ENCODE assay signal across 9 cellular contexts in the genomic region with DNA sequence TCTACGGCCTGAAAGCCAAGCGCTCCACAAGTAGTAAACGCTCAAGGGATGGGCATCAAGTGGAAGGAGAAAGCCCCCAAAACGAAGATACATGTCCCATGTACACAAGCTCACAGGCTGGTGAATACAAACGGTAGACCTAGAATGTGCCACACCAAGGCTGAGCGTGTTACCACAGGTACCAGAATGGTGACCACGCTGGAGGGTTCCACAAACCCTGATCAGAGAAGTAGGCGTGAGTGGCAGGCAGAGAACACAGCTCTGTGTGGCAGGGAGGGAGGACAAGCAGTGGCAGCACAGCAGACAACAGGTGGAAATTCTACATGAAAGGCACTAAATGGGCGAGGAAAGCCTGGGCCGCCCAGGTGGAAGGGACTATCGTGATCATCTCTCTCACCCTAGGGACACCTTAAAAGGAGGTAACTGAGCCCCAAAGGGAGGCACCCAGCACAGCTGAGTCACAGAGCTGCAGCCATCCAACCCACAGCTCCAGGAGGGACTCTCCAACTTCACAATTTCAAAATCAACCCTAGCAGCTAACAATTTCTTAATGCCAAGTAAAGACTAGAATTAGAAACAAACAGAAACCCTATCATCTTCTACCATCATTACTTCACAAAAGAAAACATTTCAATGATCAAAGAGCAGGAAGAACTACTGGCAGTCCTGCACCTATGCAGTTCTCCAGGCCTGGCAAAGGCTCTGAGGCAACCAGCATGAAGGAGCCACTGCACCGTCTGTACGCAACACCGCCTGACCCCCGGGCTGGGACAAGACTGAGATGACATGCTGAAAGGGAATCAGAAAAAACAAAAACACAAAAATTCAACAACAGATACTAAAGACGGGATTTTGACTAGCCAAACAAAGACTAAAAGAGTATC. TPM values are rescaled to one million over a fixed set of nuclear protein-coding genes. Genes with fewer than 3 reads are reported as not detected.
DNase-seq lines count a peak whose midpoint lies in the region; ATAC-seq, FAIRE-seq and TF ChIP-seq lines count a peak whose summit lies in the region.
"Not testable (repeated sequence)": the region's sequence is repeated elsewhere in the genome, so short reads cannot be mapped to it uniquely, and the experiment has no call there.
"Had no signal": no experiment of that assay in that cellular context is flagged by ENCODE, and none has a peak within 500 bp of the region (broad histone marks: within the 10 kb centered on the region; RNA-seq: fewer than 3 reads in every experiment).

No MANE protein-coding gene starts in this region.

- not testable (repeated sequence) for H3K4me3 Mint-ChIP-seq in activated CD4-positive, alpha-beta T cell treated with anti-CD3 and anti-CD28 coated beads for 36 hours; activated T-cell treated with anti-CD3 and anti-CD28 coated beads, Interleukin-2, amount 50 U/mL, for 72 hours; stimulated activated naive B cell treated with anti-CD40 and anti-IgM and Interleukin-4, amounts not matched to agents 10 μg/mL and 1 μg/mL and 100 μg/mL, for 72 hours

- not testable (repeated sequence) for H3K27ac ChIP-seq in A673 (ENCODE audit: low read depth, low read length, poor library complexity, severe bottlenecking); DND-41 (ENCODE audit: low read length); Panc1 (ENCODE audit: low read length); GM12878 (ENCODE audit: control insufficient read depth, insufficient read depth); HepG2 (ENCODE audit: extremely low read length, insufficient read depth, low read length)

- not testable (repeated sequence) for H3K4me1 ChIP-seq in A673 (ENCODE audit: insufficient read depth, low read length, poor library complexity, severe bottlenecking); DND-41 (ENCODE audit: insufficient read depth, low read length); Panc1 (ENCODE audit: control insufficient read depth, insufficient read depth, low read length); GM12878 (ENCODE audit: control insufficient read depth, insufficient read depth, low read length); HepG2 (ENCODE audit: insufficient read depth, low read length)

- POLR2A ChIA-PET in A673 (lab: Charles Lee; ENCODE audit: low non-redundant PET); Panc1 (lab: Charles Lee); activated CD4-positive, alpha-beta T cell treated with anti-CD3 and anti-CD28 coated beads for 36 hours (lab: Charles Lee); GM12878 (lab: Charles Lee); HepG2 (lab: Yijun Ruan, JAX): not testable (repeated sequence)

- not testable (repeated sequence) for H3K27me3 ChIP-seq in A673 (replicated peaks; ENCODE audit: insufficient read depth, low read depth, low read length, poor library complexity); DND-41 (ENCODE audit: insufficient read depth, low read length, poor library complexity); Panc1 (ENCODE audit: control insufficient read depth, insufficient read depth, low read length); GM12878 (replicated peaks in 1 of 2; ENCODE audit: control insufficient read depth in 2 of 2, insufficient read depth in 2 of 2, low read length in 1 of 2); HepG2 (ENCODE audit: control insufficient read depth in 1 of 2, insufficient read depth in 2 of 2, low read length in 2 of 2)

- ATAC-seq in DND-41 (ENCODE audit: insufficient read depth, low read depth) (peak; percentile 49; the same call in 2 of the 3 replicates), GM12878 (peak; percentile 45), HepG2 (peak; percentile 25; the same call in 1 of the 3 replicates)
- not testable (repeated sequence) for ATAC-seq in Panc1
- ATAC-seq in activated CD4-positive, alpha-beta T cell treated with anti-CD3 and anti-CD28 coated beads for 36 hours, result peak; percentile 98
- peak; percentile 95 to 96 for ATAC-seq in activated T-cell treated with anti-CD3 and anti-CD28 coated beads, Interleukin-2, amount 50 U/mL, for 72 hours (replicated peaks in 1 of 2)
- ATAC-seq in stimulated activated naive B cell treated with anti-CD40 and anti-IgM and Interleukin-4, amounts not matched to agents 10 μg/mL and 1 μg/mL and 100 μg/mL, for 72 hours (replicated peaks), result peak; percentile 71 to 72

- not testable (repeated sequence) for H3K36me3 ChIP-seq in A673 (ENCODE audit: insufficient read depth, low read length, poor library complexity, severe bottlenecking); DND-41 (ENCODE audit: insufficient read depth, low read length); Panc1 (ENCODE audit: control insufficient read depth, insufficient read depth, low read length); GM12878 (ENCODE audit: control insufficient read depth in 2 of 2, insufficient read depth in 2 of 2, low read length in 1 of 2); HepG2 (replicated peaks in 1 of 2; ENCODE audit: control insufficient read depth in 1 of 2, insufficient read depth in 2 of 2, low read length in 2 of 2)

- FAIRE-seq in GM12878 (lab: Jason Lieb, UNC); HepG2 (lab: Jason Lieb, UNC): not testable (repeated sequence)

- H3K9ac ChIP-seq in DND-41 (ENCODE audit: low read depth, low read length); GM12878 (ENCODE audit: control insufficient read depth, insufficient read depth, low read length); HepG2 (ENCODE audit: insufficient read depth, low read depth, low read length): not testable (repeated sequence)

- SMC1A ChIA-PET in GM12878 (lab: Charles Lee; ENCODE audit: uncharacterized antibody, unreplicated experiment), result not testable (repeated sequence)

- H2AFZ ChIP-seq in DND-41 (ENCODE audit: low read depth, low read length); GM12878 (ENCODE audit: control insufficient read depth, low read depth, low read length); HepG2 (ENCODE audit: low read length): not testable (repeated sequence)

- not testable (repeated sequence) for H3K36me3 Mint-ChIP-seq in activated CD4-positive, alpha-beta T cell treated with anti-CD3 and anti-CD28 coated beads for 36 hours (ENCODE audit: low read depth); activated T-cell treated with anti-CD3 and anti-CD28 coated beads, Interleukin-2, amount 50 U/mL, for 72 hours (ENCODE audit: insufficient read depth in 2 of 2); stimulated activated naive B cell treated with anti-CD40 and anti-IgM and Interleukin-4, amounts not matched to agents 10 μg/mL and 1 μg/mL and 100 μg/mL, for 72 hours

- not testable (repeated sequence) for H3K4me3 ChIP-seq in A673 (ENCODE audit: low read depth, low read length, poor library complexity, severe bottlenecking); DND-41 (ENCODE audit: low read depth in 1 of 2, low read length in 2 of 2); Panc1 (ENCODE audit: low read depth in 2 of 2, low read length in 2 of 2); GM12878; HepG2 (replicated peaks in 1 of 3; ENCODE audit: insufficient read depth in 1 of 3, low read depth in 2 of 3, low read length in 3 of 3)

- TSS peak; percentile 42 for BruUV-seq in A673 (replicated peaks; lab: Mats Ljungman, UMichigan)
- BruUV-seq in Panc1 (replicated peaks; lab: Mats Ljungman, UMichigan), result TSS peak; percentile 85
- TSS peak; percentile 70 for BruUV-seq in GM12878 (replicated peaks; lab: Mats Ljungman, UMichigan)
- TSS peak; percentile 64 for BruUV-seq in HepG2 (replicated peaks; lab: Mats Ljungman, UMichigan)

- not testable (repeated sequence) for TF ChIP-seq RAD21 in GM12878 (IDR thresholded peaks at IDR 0.05; ENCODE audit: insufficient read depth, low read depth, low read length); HepG2 (CRISPR knock-in tag; IDR thresholded peaks at IDR 0.05)

- RAD21 ChIA-PET in GM12878 (lab: Charles Lee; ENCODE audit: unreplicated experiment), result not testable (repeated sequence)

- H3K27me3 Mint-ChIP-seq in activated CD4-positive, alpha-beta T cell treated with anti-CD3 and anti-CD28 coated beads for 36 hours; activated T-cell treated with anti-CD3 and anti-CD28 coated beads, Interleukin-2, amount 50 U/mL, for 72 hours (ENCODE audit: low read depth); stimulated activated naive B cell treated with anti-CD40 and anti-IgM and Interleukin-4, amounts not matched to agents 10 μg/mL and 1 μg/mL and 100 μg/mL, for 72 hours: not testable (repeated sequence)

- not testable (repeated sequence) for TF ChIP-seq POLR2A in GM12878 (IDR thresholded peaks at IDR 0.05; ENCODE audit: low read depth, low read length); HepG2 (IDR thresholded peaks at IDR 0.05; ENCODE audit: insufficient read depth in 1 of 2, low read depth in 2 of 2, low read length in 2 of 2)

- intact Hi-C loops in A673 (cut with micrococcal nuclease; ENCODE audit: unreplicated experiment); Panc1 (cut with micrococcal nuclease; ENCODE audit: unreplicated experiment); activated CD4-positive, alpha-beta T cell treated with anti-CD3 and anti-CD28 coated beads for 36 hours (cut with DNase I, micrococcal nuclease); GM12878 (cut with micrococcal nuclease; ENCODE audit: unreplicated experiment); HepG2 (cut with micrococcal nuclease; ENCODE audit: unreplicated experiment): not testable (repeated sequence)

- no CpG with 5 or more reads among the region's 16 CpGs for WGBS in GM12878 (ENCODE audit: insufficient coverage, insufficient replicate concordance, low lambda C conversion rate, missing lambda C conversion rate)
- WGBS in HepG2 (ENCODE audit: low lambda C conversion rate), result no CpG with 5 or more reads among the region's 16 CpGs

- in situ Hi-C loops in Panc1 (cut with HindIII; ENCODE audit: low pct_unique_long_range_greater_than_20kb, low sequenced_read_pairs); GM12878 (cut with MboI); HepG2 (cut with HindIII; ENCODE audit: extremely low pct_ligation_motif_present, low pct_unique_long_range_greater_than_20kb): not testable (repeated sequence)

- not testable (repeated sequence) for H3K4me2 ChIP-seq in DND-41 (ENCODE audit: insufficient read depth, low read length); GM12878 (ENCODE audit: control insufficient read depth, insufficient read depth); HepG2 (ENCODE audit: low read depth, low read length)

- not testable (repeated sequence) for H3K9me3 ChIP-seq in A673 (ENCODE audit: low read depth, low read length, poor library complexity, severe bottlenecking); DND-41 (ENCODE audit: insufficient read depth, low read length, severe bottlenecking); Panc1 (ENCODE audit: control insufficient read depth, insufficient read depth, low read depth, low read length); GM12878 (replicated peaks; ENCODE audit: control insufficient read depth, insufficient read depth, low read length); HepG2 (ENCODE audit: low read length)

- not testable (repeated sequence) for TF ChIP-seq CTCF in A673 (conservative IDR thresholded peaks at IDR 0.05; ENCODE audit: low read depth, low read length); DND-41 (IDR thresholded peaks at IDR 0.05; ENCODE audit: borderline replicate concordance, extremely low read depth, low read length, poor library complexity, severe bottlenecking); Panc1 (IDR thresholded peaks at IDR 0.05); GM12878 (IDR thresholded peaks at IDR 0.05 in 2 of 3, conservative IDR thresholded peaks at IDR 0.05 in 1 of 3; ENCODE audit: control insufficient read depth in 2 of 3, extremely low read depth in 1 of 3, insufficient read depth in 1 of 3, low read depth in 3 of 3, low read length in 3 of 3); HepG2 (CRISPR knock-in tag; IDR thresholded peaks at IDR 0.05)

- not testable (repeated sequence) for TF ChIP-seq EP300 in GM12878 (IDR thresholded peaks at IDR 0.05; ENCODE audit: borderline replicate concordance in 1 of 2, control insufficient read depth in 1 of 2, low read depth in 2 of 2, low read length in 2 of 2); HepG2 (IDR thresholded peaks at IDR 0.05; ENCODE audit: low read depth in 2 of 2, low read length in 2 of 2); HepG2 (CRISPR knock-in tag; IDR thresholded peaks at IDR 0.05; ENCODE audit: borderline replicate concordance)

- H4K20me1 ChIP-seq in DND-41 (ENCODE audit: insufficient read depth, low read length); GM12878 (ENCODE audit: control insufficient read depth, insufficient read depth); HepG2 (ENCODE audit: insufficient read depth, low read length): not testable (repeated sequence)

- DNase-seq in A673 (ENCODE audit: low spot score); DND-41; Panc1 (ENCODE audit: low read depth, low spot score); activated CD4-positive, alpha-beta T cell treated with anti-CD3 and anti-CD28 coated beads for 36 hours; activated T-cell treated with anti-CD3 and anti-CD28 coated beads, Interleukin-2, amount 50 U/mL, for 72 hours; GM12878 (ENCODE audit: low read depth, low spot score); HepG2 (ENCODE audit: low spot score); stimulated activated naive B cell treated with anti-CD40 and anti-IgM and Interleukin-4, amounts not matched to agents 10 μg/mL and 1 μg/mL and 100 μg/mL, for 72 hours: not testable (repeated sequence)

- H3K9me3 Mint-ChIP-seq in activated CD4-positive, alpha-beta T cell treated with anti-CD3 and anti-CD28 coated beads for 36 hours (ENCODE audit: low read depth); activated T-cell treated with anti-CD3 and anti-CD28 coated beads, Interleukin-2, amount 50 U/mL, for 72 hours; stimulated activated naive B cell treated with anti-CD40 and anti-IgM and Interleukin-4, amounts not matched to agents 10 μg/mL and 1 μg/mL and 100 μg/mL, for 72 hours: not testable (repeated sequence)

- CTCF ChIA-PET in A673 (lab: Charles Lee); Panc1 (lab: Charles Lee); activated CD4-positive, alpha-beta T cell treated with anti-CD3 and anti-CD28 coated beads for 36 hours (lab: Charles Lee); GM12878 (lab: Yijun Ruan, JAX); HepG2 (lab: Yijun Ruan, JAX; ENCODE audit: low intra/inter-chr PET ratio, low total read pairs): not testable (repeated sequence)

- not testable (repeated sequence) for H3K79me2 ChIP-seq in DND-41 (ENCODE audit: insufficient read depth, low read length); GM12878 (ENCODE audit: control insufficient read depth, insufficient read depth, low read length); HepG2 (ENCODE audit: insufficient read depth, low read length)

- H3K27ac Mint-ChIP-seq in activated CD4-positive, alpha-beta T cell treated with anti-CD3 and anti-CD28 coated beads for 36 hours; activated T-cell treated with anti-CD3 and anti-CD28 coated beads, Interleukin-2, amount 50 U/mL, for 72 hours; stimulated activated naive B cell treated with anti-CD40 and anti-IgM and Interleukin-4, amounts not matched to agents 10 μg/mL and 1 μg/mL and 100 μg/mL, for 72 hours: not testable (repeated sequence)

- not testable (repeated sequence) for H3K4me1 Mint-ChIP-seq in activated CD4-positive, alpha-beta T cell treated with anti-CD3 and anti-CD28 coated beads for 36 hours; activated T-cell treated with anti-CD3 and anti-CD28 coated beads, Interleukin-2, amount 50 U/mL, for 72 hours (ENCODE audit: low read depth); stimulated activated naive B cell treated with anti-CD40 and anti-IgM and Interleukin-4, amounts not matched to agents 10 μg/mL and 1 μg/mL and 100 μg/mL, for 72 hours

RNA-seq across cellular contexts. Expression of a gene that starts 32.7 kb away (rescaled TPM):
- 0.82 and 1.7 TPM in 2 replicates for total RNA-seq in A673 (2021)
- total RNA-seq in Panc1 (2021; ENCODE audit: unreplicated experiment), result 2.9 TPM
- polyA plus RNA-seq in Panc1 (2012; ENCODE audit: insufficient read length), result 1.4 TPM
- total RNA-seq in activated CD4-positive, alpha-beta T cell treated with anti-CD3 and anti-CD28 coated beads for 36 hours, result 1 to 10 TPM; 1.0 to 1.1 TPM
- 1 to 10 TPM; 1.5 to 3.0 TPM for total RNA-seq in activated T-cell treated with anti-CD3 and anti-CD28 coated beads, Interleukin-2, amount 50 U/mL, for 72 hours
- 2.4 and 3.3 TPM in 2 replicates for total RNA-seq in GM12878 (2013; cell fraction: nucleolus; rRNA removed)
- total RNA-seq in GM12878 (2014; rRNA removed), result 1.1 and 1.9 TPM in 2 replicates
- total RNA-seq in GM12878 (2014; rRNA removed; fragmentation: Illumina TruSeq; extraction: Trizol), result 0.36 and 0.37 TPM in 2 replicates
- total RNA-seq in GM12878 (2021), result 1.3 and 1.4 TPM in 2 replicates
- polyA plus RNA-seq in GM12878 (2011; ENCODE audit: low read depth), result 0.91 TPM
- polyA plus RNA-seq in GM12878 (2011; rRNA removed), result 1.2 and 1.9 TPM in 2 replicates
- 2.2 and 3.9 TPM in 2 replicates for polyA plus RNA-seq in GM12878 (2011; cell fraction: cytosol; rRNA removed)
- 18.8 and 26.2 TPM in 2 replicates for polyA plus RNA-seq in GM12878 (2011; cell fraction: nucleus; rRNA removed)
- 2.7 and 4.0 TPM in 2 replicates for polyA plus RNA-seq in GM12878 (2012)
- polyA plus RNA-seq in GM12878 (2014; fragmentation: Illumina TruSeq; extraction: Trizol), result 0.25 and 0.26 TPM in 2 replicates
- under 1 TPM; 0.03 to 0.07 TPM for polyA plus RNA-seq in GM12878 (2014; fragmentation: Nextera tagmentation; extraction: Ambion mirVana)
- polyA plus RNA-seq in GM12878 (2014; rRNA removed), result 0.82 and 1.8 TPM in 2 replicates
- polyA plus RNA-seq in GM12878 (2016; fragmentation: Nextera tagmentation; extraction: Ambion mirVana), result under 1 TPM; 0.13 to 0.51 TPM
- 0.77 TPM in 1 of 2 replicates, not detected in the other for polyA minus RNA-seq in GM12878 (2011; rRNA and poly(A)+ RNA removed)
- polyA minus RNA-seq in GM12878 (2011; cell fraction: cytosol; rRNA and poly(A)+ RNA removed), result 3.6 TPM in 1 of 2 replicates, not detected in the other
- polyA minus RNA-seq in GM12878 (2011; cell fraction: nucleus; rRNA and poly(A)+ RNA removed), result 1.3 and 1.6 TPM in 2 replicates
- total RNA-seq in HepG2 (2016; rRNA removed; fragmentation: Illumina TruSeq; extraction: Trizol), result 1.2 and 2.9 TPM in 2 replicates
- 1.9 and 4.2 TPM in 2 replicates for total RNA-seq in HepG2 (2016; cell fraction: cytosol; rRNA removed; fragmentation: Illumina TruSeq; extraction: Trizol; ENCODE audit: low read depth)
- 0.85 and 0.91 TPM in 2 replicates for total RNA-seq in HepG2 (2016; cell fraction: insoluble cytoplasmic fraction; rRNA removed; fragmentation: Illumina TruSeq; extraction: Trizol)
- 1.3 and 1.9 TPM in 2 replicates for total RNA-seq in HepG2 (2016; cell fraction: membrane; rRNA removed; fragmentation: Illumina TruSeq; extraction: Trizol)
- 1.6 TPM in 2 replicates for total RNA-seq in HepG2 (2016; cell fraction: nucleus; rRNA removed; fragmentation: Illumina TruSeq; extraction: Trizol)
- polyA plus RNA-seq in HepG2 (2011; rRNA removed), result 2.9 and 3.3 TPM in 2 replicates
- polyA plus RNA-seq in HepG2 (2011; cell fraction: cytosol; rRNA removed), result 3.1 and 4.1 TPM in 2 replicates
- polyA plus RNA-seq in HepG2 (2011; cell fraction: nucleus; rRNA removed), result 19.1 and 20.7 TPM in 2 replicates
- polyA plus RNA-seq in HepG2 (2012), result 1.2 and 1.3 TPM in 2 replicates
- 0.45 and 0.86 TPM in 2 replicates for polyA plus RNA-seq in HepG2 (2016; cell fraction: cytosol; fragmentation: Illumina TruSeq; extraction: Trizol; ENCODE audit: low read depth)
- polyA plus RNA-seq in HepG2 (2016; cell fraction: insoluble cytoplasmic fraction; fragmentation: Illumina TruSeq; extraction: Trizol; ENCODE audit: low read depth), result 0.90 and 1.4 TPM in 2 replicates
- polyA plus RNA-seq in HepG2 (2016; cell fraction: membrane; fragmentation: Illumina TruSeq; extraction: Trizol; ENCODE audit: low read depth), result 0.54 and 0.72 TPM in 2 replicates
- polyA plus RNA-seq in HepG2 (2016; cell fraction: nucleus; fragmentation: Illumina TruSeq; extraction: Trizol; ENCODE audit: insufficient read depth, low read depth), result 3.6 and 4.2 TPM in 2 replicates
- 1.1 and 3.0 TPM in 2 replicates for polyA minus RNA-seq in HepG2 (2011; rRNA and poly(A)+ RNA removed; ENCODE audit: low replicate concordance)
- 1.3 and 2.4 TPM in 2 replicates for polyA minus RNA-seq in HepG2 (2011; cell fraction: cytosol; rRNA and poly(A)+ RNA removed)
- polyA minus RNA-seq in HepG2 (2011; cell fraction: nucleus; rRNA and poly(A)+ RNA removed), result 2.2 and 4.0 TPM in 2 replicates

RNA-seq across cellular contexts. Expression of a gene that starts 51.4 kb away (rescaled TPM):
- total RNA-seq in A673 (2021) (1.8 and 1.9 TPM in 2 replicates), Panc1 (2021; ENCODE audit: unreplicated experiment) (0.90 TPM), GM12878 (2014; rRNA removed) (0.11 TPM in 2 replicates), GM12878 (2014; rRNA removed; fragmentation: Illumina TruSeq; extraction: Trizol) (not detected in 2 replicates), GM12878 (2021) (0.23 and 0.24 TPM in 2 replicates), HepG2 (2016; rRNA removed; fragmentation: Illumina TruSeq; extraction: Trizol) (0.11 and 0.15 TPM in 2 replicates)
- 1.7 TPM for polyA plus RNA-seq in Panc1 (2012; ENCODE audit: insufficient read length)
- under 1 TPM; 0.18 to 0.33 TPM for total RNA-seq in activated CD4-positive, alpha-beta T cell treated with anti-CD3 and anti-CD28 coated beads for 36 hours
- under 1 TPM in 1 of 2 donors, not detected in 1; 0.19 TPM for total RNA-seq in activated T-cell treated with anti-CD3 and anti-CD28 coated beads, Interleukin-2, amount 50 U/mL, for 72 hours
- total RNA-seq in GM12878 (2013; cell fraction: nucleolus; rRNA removed), result 0.29 and 0.42 TPM in 2 replicates
- not detected for polyA plus RNA-seq in GM12878 (2011; ENCODE audit: low read depth)
- polyA plus RNA-seq in GM12878 (2011; rRNA removed) (0.03 TPM in 1 of 2 replicates, not detected in the other), GM12878 (2014; fragmentation: Illumina TruSeq; extraction: Trizol) (0.03 and 0.05 TPM in 2 replicates), GM12878 (2014; fragmentation: Nextera tagmentation; extraction: Ambion mirVana) (not detected), GM12878 (2014; rRNA removed) (0.01 TPM in 1 of 2 replicates, not detected in the other), GM12878 (2016; fragmentation: Nextera tagmentation; extraction: Ambion mirVana) (under 1 TPM; 0.04 to 0.14 TPM), HepG2 (2011; rRNA removed) (not detected in 2 replicates)
- 0.01 and 0.03 TPM in 2 replicates for polyA plus RNA-seq in GM12878 (2011; cell fraction: cytosol; rRNA removed)
- polyA plus RNA-seq in GM12878 (2011; cell fraction: nucleus; rRNA removed), result 0.03 and 0.10 TPM in 2 replicates
- polyA plus RNA-seq in GM12878 (2012), result 0.10 TPM in 1 of 2 replicates, not detected in the other
- 0.05 TPM in 1 of 2 replicates, not detected in the other for polyA minus RNA-seq in GM12878 (2011; rRNA and poly(A)+ RNA removed)
- polyA minus RNA-seq in GM12878 (2011; cell fraction: cytosol; rRNA and poly(A)+ RNA removed), result 0.27 TPM in 1 of 2 replicates, not detected in the other
- 0.67 and 0.73 TPM in 2 replicates for polyA minus RNA-seq in GM12878 (2011; cell fraction: nucleus; rRNA and poly(A)+ RNA removed)
- total RNA-seq in HepG2 (2016; cell fraction: cytosol; rRNA removed; fragmentation: Illumina TruSeq; extraction: Trizol; ENCODE audit: low read depth), result not detected in 2 replicates
- total RNA-seq in HepG2 (2016; cell fraction: insoluble cytoplasmic fraction; rRNA removed; fragmentation: Illumina TruSeq; extraction: Trizol), result 0.13 and 0.16 TPM in 2 replicates
- total RNA-seq in HepG2 (2016; cell fraction: membrane; rRNA removed; fragmentation: Illumina TruSeq; extraction: Trizol), result 0.03 TPM in 1 of 2 replicates, not detected in the other
- 0.22 TPM in 1 of 2 replicates, not detected in the other for total RNA-seq in HepG2 (2016; cell fraction: nucleus; rRNA removed; fragmentation: Illumina TruSeq; extraction: Trizol)
- 0.01 TPM in 2 replicates for polyA plus RNA-seq in HepG2 (2011; cell fraction: cytosol; rRNA removed)
- polyA plus RNA-seq in HepG2 (2011; cell fraction: nucleus; rRNA removed), result 0.03 TPM in 1 of 2 replicates, not detected in the other
- polyA plus RNA-seq in HepG2 (2012), result 0.03 TPM in 2 replicates
- polyA plus RNA-seq in HepG2 (2016; cell fraction: cytosol; fragmentation: Illumina TruSeq; extraction: Trizol; ENCODE audit: low read depth), result not detected in 2 replicates
- 0.04 and 0.11 TPM in 2 replicates for polyA plus RNA-seq in HepG2 (2016; cell fraction: insoluble cytoplasmic fraction; fragmentation: Illumina TruSeq; extraction: Trizol; ENCODE audit: low read depth)
- 0.05 TPM in 1 of 2 replicates, not detected in the other for polyA plus RNA-seq in HepG2 (2016; cell fraction: membrane; fragmentation: Illumina TruSeq; extraction: Trizol; ENCODE audit: low read depth)
- polyA plus RNA-seq in HepG2 (2016; cell fraction: nucleus; fragmentation: Illumina TruSeq; extraction: Trizol; ENCODE audit: insufficient read depth, low read depth), result not detected in 2 replicates
- polyA minus RNA-seq in HepG2 (2011; rRNA and poly(A)+ RNA removed; ENCODE audit: low replicate concordance), result 0.02 and 0.49 TPM in 2 replicates
- polyA minus RNA-seq in HepG2 (2011; cell fraction: cytosol; rRNA and poly(A)+ RNA removed), result not detected in 2 replicates
- not detected in 2 replicates for polyA minus RNA-seq in HepG2 (2011; cell fraction: nucleus; rRNA and poly(A)+ RNA removed)
- total RNA-seq: H1 had no signal
